1 cellular context compared by ENCODE assay signal in genomic region chr14:64891839-64892375, GRCh38.
TF ChIP-seq lines count a peak whose summit lies in the region.

No MANE protein-coding gene starts in this region.

TF ChIP-seq in H1, 55 proteins besides CTCF, POLR2A, EP300 and RAD21 (continued from another document):
- TF ChIP-seq CHD7 (IDR thresholded peaks at IDR 0.05; ENCODE audit: insufficient replicate concordance, low read length) (no peak), RXRA (IDR thresholded peaks at IDR 0.05; ENCODE audit: insufficient read depth, low read depth, low read length) (no peak), TBP (IDR thresholded peaks at IDR 0.05; ENCODE audit: low read depth, low read length) (no peak), TAF1 (IDR thresholded peaks at IDR 0.05; ENCODE audit: low read depth, low read length) (no peak), ATF2 (IDR thresholded peaks at IDR 0.05; ENCODE audit: low read length) (no peak), CBX8 (IDR thresholded peaks at IDR 0.05; ENCODE audit: borderline replicate concordance, low read depth, low read length) (no peak), SIRT6 (IDR thresholded peaks at IDR 0.05; ENCODE audit: low read length) (no peak), EGR1 (IDR thresholded peaks at IDR 0.05; ENCODE audit: borderline replicate concordance, low read depth, low read length) (no peak), BRCA1 (IDR thresholded peaks at IDR 0.05; ENCODE audit: low read depth, low read length) (no peak), EZH2 (IDR thresholded peaks at IDR 0.05; ENCODE audit: low read depth, low read length, severe bottlenecking) (no peak), E2F6 (IDR thresholded peaks at IDR 0.05) (no peak), TAF7 (optimal IDR thresholded peaks at IDR 0.05; ENCODE audit: borderline replicate concordance, low read depth, low read length) (no peak), ATF3 (IDR thresholded peaks at IDR 0.05; ENCODE audit: insufficient read depth, low read depth, low read length) (no peak), SP1 (IDR thresholded peaks at IDR 0.05; ENCODE audit: low read depth, low read length) (no peak)
